8 cellular contexts compared by ENCODE assay signal in genomic region chr2:54572262-54572635, GRCh38.
DNase-seq lines count a peak whose midpoint lies in the region; ATAC-seq and TF ChIP-seq lines count a peak whose summit lies in the region.

No MANE protein-coding gene starts in this region.

- peak overlapping the region; percentile 38; the same call in 1 of the 2 replicates for H3K9ac ChIP-seq in DND-41 (ENCODE audit: low read depth, low read length)
- H3K9ac ChIP-seq in MM.1S (ENCODE audit: low read length) = no peak overlapping the region

- peaks cover 44% of the 10 kb centered on the region for H3F3A ChIP-seq in MM.1S (ENCODE audit: insufficient read depth, low read length)

- H4K20me1 ChIP-seq in DND-41 (ENCODE audit: insufficient read depth, low read length) (peaks cover 6% of the 10 kb centered on the region; the same call in 1 of the 2 replicates), MM.1S (ENCODE audit: insufficient read depth, low read length) (no peaks in the 10 kb centered on the region)

- H3K9me3 ChIP-seq in DND-41 (ENCODE audit: insufficient read depth, low read length, severe bottlenecking) (no peaks in the 10 kb centered on the region), MM.1S (replicated peaks; ENCODE audit: insufficient read depth, low read length) (no peaks in the 10 kb centered on the region), transverse colon (no peaks in the 10 kb centered on the region)

- no peak for TF ChIP-seq POLR2A in transverse colon (IDR thresholded peaks at IDR 0.05)

- H3K27me3 ChIP-seq in DND-41 (ENCODE audit: insufficient read depth, low read length, poor library complexity) (no peaks in the 10 kb centered on the region), MM.1S (replicated peaks; ENCODE audit: insufficient read depth, low read length) (no peaks in the 10 kb centered on the region), transverse colon (no peaks in the 10 kb centered on the region)

- H3K4me2 ChIP-seq in DND-41 (ENCODE audit: insufficient read depth, low read length) (no peak overlapping the region), MM.1S (ENCODE audit: low read depth, low read length) (peak overlapping the region; percentile 78)

- H3K36me3 ChIP-seq in DND-41 (ENCODE audit: insufficient read depth, low read length) = no peaks in the 10 kb centered on the region
- H3K36me3 ChIP-seq in MM.1S (replicated peaks; ENCODE audit: insufficient read depth, low read length) = no peaks in the 10 kb centered on the region
- no peaks in the 10 kb centered on the region for H3K36me3 ChIP-seq in transverse colon

- H3K4me1 ChIP-seq in DND-41 (ENCODE audit: insufficient read depth, low read length) = peaks cover 80% of the 10 kb centered on the region
- peaks cover 74% of the 10 kb centered on the region for H3K4me1 ChIP-seq in MM.1S (ENCODE audit: low read length)
- peaks cover 61 to 97% (median 85%) of the 10 kb centered on the region in 4 donors for H3K4me1 ChIP-seq in transverse colon

- H3K79me2 ChIP-seq in DND-41 (ENCODE audit: insufficient read depth, low read length) (peaks cover 88% of the 10 kb centered on the region), MM.1S (ENCODE audit: low read length) (peaks cover 100% of the 10 kb centered on the region)

- H2AFZ ChIP-seq in DND-41 (ENCODE audit: low read depth, low read length) (no peak overlapping the region), MM.1S (ENCODE audit: low read length) (no peak overlapping the region)

- no peaks in the 10 kb centered on the region for H3K9me2 ChIP-seq in MM.1S (replicated peaks; ENCODE audit: insufficient read depth, low read length)

- ATAC-seq in DND-41 (ENCODE audit: insufficient read depth, low read depth) (no peak), left lobe of liver (peak; percentile 71)

- WGBS in transverse colon (ENCODE audit: low coverage in 1 of 2), 2 donors = 7 to 12% methylated on average over 4 of the region's 4 CpGs

- H3K4me3 ChIP-seq in DND-41 (ENCODE audit: low read depth in 1 of 2, low read length in 2 of 2) (no peak overlapping the region), MM.1S (ENCODE audit: low read length) (no peak overlapping the region), astrocyte of the cerebellum (ENCODE audit: low read depth, low read length) (peak overlapping the region; percentile 9), transverse colon (peak overlapping the region in 1 of 4 donors; percentile 11)

- no peak for DNase-seq in DND-41
- no peak for DNase-seq in MM.1S
- DNase-seq in astrocyte of the cerebellum (ENCODE audit: low read depth) = peak; percentile 84
- no peak for DNase-seq in left lobe of liver (ENCODE audit: low spot score)
- DNase-seq in transverse colon = no peak
- DNase-seq in T1000 (lab: John Stamatoyannopoulos, UW) = no peak
- no peak for DNase-seq in pons (ENCODE audit: low spot score)
- no peak for DNase-seq in germinal center (ENCODE audit: low spot score)

- in situ Hi-C loops in astrocyte of the cerebellum (cut with HindIII; ENCODE audit: low sequenced_read_pairs) (no loop called here), transverse colon (cut with MboI; ENCODE audit: low pct_ligation_motif_present in 1 of 4, low pct_unique_long_range_greater_than_20kb in 1 of 4, low sequenced_read_pairs in 3 of 4) (no loop called here)

- intact Hi-C loops in transverse colon (cut with DNase I; ENCODE audit: low total_unique reads) = no loop called here

- H3K27ac ChIP-seq in DND-41 (ENCODE audit: low read length) = peak overlapping the region; percentile 88
- no peak overlapping the region for H3K27ac ChIP-seq in MM.1S (ENCODE audit: low read length)
- H3K27ac ChIP-seq in transverse colon = peak overlapping the region; percentile 87 to 93 (median 90)

- TF ChIP-seq CTCF in DND-41 (IDR thresholded peaks at IDR 0.05; ENCODE audit: borderline replicate concordance, extremely low read depth, low read length, poor library complexity, severe bottlenecking) (no peak), MM.1S (IDR thresholded peaks at IDR 0.05; ENCODE audit: low read length) (no peak), astrocyte of the cerebellum (IDR thresholded peaks at IDR 0.05; ENCODE audit: low read depth, low read length, missing control alignments) (no peak), transverse colon (IDR thresholded peaks at IDR 0.05) (no peak)

- peak; percentile 21 for TF ChIP-seq EP300 in transverse colon (IDR thresholded peaks at IDR 0.05; ENCODE audit: low read depth)
